Comparison of ENCODE assay signal across 1 cellular context in genomic region chr2:109947959-109948520, GRCh38. TPM values are rescaled to one million over a fixed set of nuclear protein-coding genes. Genes with fewer than 3 reads are reported as not detected.
"Had no signal": no experiment of that assay in that cellular context is flagged by ENCODE, and none has a peak within 500 bp of the region (broad histone marks: within the 10 kb centered on the region; RNA-seq: fewer than 3 reads in every experiment).

No MANE protein-coding gene starts in this region.

RNA-seq across cellular contexts. Expression of gene LIMS3, which starts 49.6 kb away (rescaled TPM):
- polyA plus RNA-seq: keratinocyte had no signal
